In the genomic region with DNA sequence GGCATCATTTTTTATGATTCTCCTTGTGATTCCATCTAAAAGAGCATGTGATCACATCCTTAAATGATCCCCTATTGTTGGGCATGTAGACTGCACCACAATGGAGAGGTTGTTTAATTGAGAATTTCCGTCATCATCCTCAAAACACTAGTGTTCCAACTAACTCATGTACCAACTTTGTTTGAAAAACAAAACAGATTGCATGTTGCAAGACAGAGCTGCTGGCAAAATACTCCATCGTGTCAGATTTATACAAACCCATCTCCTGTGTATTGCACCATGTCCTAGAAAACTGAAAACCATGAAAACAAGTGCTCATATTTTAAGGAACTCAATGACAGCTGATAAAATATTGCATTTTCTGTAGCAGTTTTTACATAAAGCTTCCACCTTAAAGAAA, we compare ENCODE assay signal across 1 cellular context.
TF ChIP-seq lines count a peak whose summit lies in the region.

No MANE protein-coding gene starts in this region.

TF ChIP-seq in A549, 52 proteins besides CTCF, POLR2A, EP300 and RAD21 (continued from another document):
- TF ChIP-seq MYC (IDR thresholded peaks at IDR 0.05; ENCODE audit: borderline replicate concordance, low read length) (no peak), RFX5 (IDR thresholded peaks at IDR 0.05) (no peak)
